ENCODE assay signal across 1 cellular context in the genomic region with DNA sequence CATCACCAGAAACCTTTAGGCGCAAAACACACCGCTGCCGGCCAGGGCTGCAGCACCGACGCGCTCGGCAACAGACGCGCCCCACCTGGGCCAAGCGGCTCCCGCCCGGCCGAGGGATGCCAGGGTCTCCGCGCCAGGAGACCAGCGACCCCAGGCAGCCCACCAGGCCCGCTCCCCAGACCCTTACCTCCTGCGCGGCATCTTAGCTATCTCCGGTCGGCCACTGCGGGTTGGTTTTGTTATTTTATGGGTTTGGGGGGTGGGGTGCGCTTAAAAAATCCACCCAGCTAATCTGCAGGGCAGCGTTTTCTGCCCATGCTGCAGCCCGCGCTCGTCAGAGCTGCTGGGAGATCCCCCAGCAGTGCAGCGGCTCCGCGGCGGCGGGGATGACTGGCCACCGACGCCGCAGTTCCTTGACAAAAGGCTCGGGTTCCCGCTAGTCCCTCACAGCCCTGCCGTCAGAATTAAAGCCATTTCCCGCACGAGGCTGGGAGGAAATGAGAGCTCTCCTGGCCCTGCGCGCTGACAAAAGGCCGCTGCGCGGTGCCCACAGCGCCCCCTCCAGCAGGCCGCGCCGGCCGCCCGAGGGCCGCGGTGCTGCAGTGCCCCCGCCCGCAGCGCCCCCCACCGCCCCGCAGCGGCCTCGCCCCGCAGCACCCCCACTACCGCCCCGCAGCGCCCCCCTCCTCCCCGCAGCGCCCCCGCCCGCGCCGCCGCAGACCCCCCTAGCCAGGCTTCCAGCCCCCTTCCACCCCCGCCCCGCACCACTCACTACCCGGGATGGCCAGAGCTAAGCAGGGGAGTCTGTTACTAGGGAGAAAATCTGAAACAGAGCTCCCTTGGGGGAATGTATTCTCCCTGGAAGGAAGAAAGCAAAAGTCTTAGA.
TF ChIP-seq lines count a peak whose summit lies in the region.

A gene with protein sequence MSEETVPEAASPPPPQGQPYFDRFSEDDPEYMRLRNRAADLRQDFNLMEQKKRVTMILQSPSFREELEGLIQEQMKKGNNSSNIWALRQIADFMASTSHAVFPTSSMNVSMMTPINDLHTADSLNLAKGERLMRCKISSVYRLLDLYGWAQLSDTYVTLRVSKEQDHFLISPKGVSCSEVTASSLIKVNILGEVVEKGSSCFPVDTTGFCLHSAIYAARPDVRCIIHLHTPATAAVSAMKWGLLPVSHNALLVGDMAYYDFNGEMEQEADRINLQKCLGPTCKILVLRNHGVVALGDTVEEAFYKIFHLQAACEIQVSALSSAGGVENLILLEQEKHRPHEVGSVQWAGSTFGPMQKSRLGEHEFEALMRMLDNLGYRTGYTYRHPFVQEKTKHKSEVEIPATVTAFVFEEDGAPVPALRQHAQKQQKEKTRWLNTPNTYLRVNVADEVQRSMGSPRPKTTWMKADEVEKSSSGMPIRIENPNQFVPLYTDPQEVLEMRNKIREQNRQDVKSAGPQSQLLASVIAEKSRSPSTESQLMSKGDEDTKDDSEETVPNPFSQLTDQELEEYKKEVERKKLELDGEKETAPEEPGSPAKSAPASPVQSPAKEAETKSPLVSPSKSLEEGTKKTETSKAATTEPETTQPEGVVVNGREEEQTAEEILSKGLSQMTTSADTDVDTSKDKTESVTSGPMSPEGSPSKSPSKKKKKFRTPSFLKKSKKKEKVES (minus strand): TSS at position 502 of the 886 bp plus-strand sequence. CDS start 61,792 bp downstream, outside the sequence.

TF ChIP-seq in K562, 482 proteins besides CTCF, POLR2A, EP300 and RAD21 (continued from another document and continues in another):
- 0 out of 4 replicates have a peak, but pooled peaks of 1 of the 2 experiments have one; percentile 24 for TF ChIP-seq NONO (IDR thresholded peaks at IDR 0.05; ENCODE audit: low read depth in 2 of 2, low read length in 1 of 2)
- TF ChIP-seq, protein P1, sequence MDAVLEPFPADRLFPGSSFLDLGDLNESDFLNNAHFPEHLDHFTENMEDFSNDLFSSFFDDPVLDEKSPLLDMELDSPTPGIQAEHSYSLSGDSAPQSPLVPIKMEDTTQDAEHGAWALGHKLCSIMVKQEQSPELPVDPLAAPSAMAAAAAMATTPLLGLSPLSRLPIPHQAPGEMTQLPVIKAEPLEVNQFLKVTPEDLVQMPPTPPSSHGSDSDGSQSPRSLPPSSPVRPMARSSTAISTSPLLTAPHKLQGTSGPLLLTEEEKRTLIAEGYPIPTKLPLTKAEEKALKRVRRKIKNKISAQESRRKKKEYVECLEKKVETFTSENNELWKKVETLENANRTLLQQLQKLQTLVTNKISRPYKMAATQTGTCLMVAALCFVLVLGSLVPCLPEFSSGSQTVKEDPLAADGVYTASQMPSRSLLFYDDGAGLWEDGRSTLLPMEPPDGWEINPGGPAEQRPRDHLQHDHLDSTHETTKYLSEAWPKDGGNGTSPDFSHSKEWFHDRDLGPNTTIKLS (IDR thresholded peaks at IDR 0.05; ENCODE audit: borderline replicate concordance, low read depth): no peak
- TF ChIP-seq ZNF174 (CRISPR knock-in tag; IDR thresholded peaks at IDR 0.05): no peak
- no peak for TF ChIP-seq TCF7 (IDR thresholded peaks at IDR 0.05; ENCODE audit: borderline replicate concordance)
- TF ChIP-seq, protein P2, sequence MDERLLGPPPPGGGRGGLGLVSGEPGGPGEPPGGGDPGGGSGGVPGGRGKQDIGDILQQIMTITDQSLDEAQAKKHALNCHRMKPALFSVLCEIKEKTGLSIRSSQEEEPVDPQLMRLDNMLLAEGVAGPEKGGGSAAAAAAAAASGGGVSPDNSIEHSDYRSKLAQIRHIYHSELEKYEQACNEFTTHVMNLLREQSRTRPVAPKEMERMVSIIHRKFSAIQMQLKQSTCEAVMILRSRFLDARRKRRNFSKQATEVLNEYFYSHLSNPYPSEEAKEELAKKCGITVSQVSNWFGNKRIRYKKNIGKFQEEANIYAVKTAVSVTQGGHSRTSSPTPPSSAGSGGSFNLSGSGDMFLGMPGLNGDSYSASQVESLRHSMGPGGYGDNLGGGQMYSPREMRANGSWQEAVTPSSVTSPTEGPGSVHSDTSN (CRISPR knock-in tag; IDR thresholded peaks at IDR 0.05; ENCODE audit: low read depth): no peak
- TF ChIP-seq, protein P2 (tag; conservative IDR thresholded peaks at IDR 0.05; ENCODE audit: low read depth): no peak
- TF ChIP-seq, protein P3, sequence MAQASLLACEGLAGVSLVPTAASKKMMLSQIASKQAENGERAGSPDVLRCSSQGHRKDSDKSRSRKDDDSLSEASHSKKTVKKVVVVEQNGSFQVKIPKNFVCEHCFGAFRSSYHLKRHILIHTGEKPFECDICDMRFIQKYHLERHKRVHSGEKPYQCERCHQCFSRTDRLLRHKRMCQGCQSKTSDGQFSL (CRISPR knock-in tag; IDR thresholded peaks at IDR 0.05): no peak
- TF ChIP-seq, protein P3 (tag; IDR thresholded peaks at IDR 0.05): no peak; a peak in 1 of 4 replicates
- TF ChIP-seq KDM4B (IDR thresholded peaks at IDR 0.05; ENCODE audit: borderline replicate concordance in 2 of 2, low read depth in 1 of 2): no peak
- TF ChIP-seq ILF3 (IDR thresholded peaks at IDR 0.05; ENCODE audit: borderline replicate concordance): no peak
- no peak for TF ChIP-seq HNRNPH1 (optimal IDR thresholded peaks at IDR 0.05; ENCODE audit: low read depth, low read length)
- no peak for TF ChIP-seq RBM17 (IDR thresholded peaks at IDR 0.05; ENCODE audit: borderline replicate concordance, low read depth, low read length)
- TF ChIP-seq ZBTB17 (CRISPR knock-in tag; IDR thresholded peaks at IDR 0.05): no peak
- peak; percentile 32 for TF ChIP-seq CCNT2 (IDR thresholded peaks at IDR 0.05; ENCODE audit: borderline replicate concordance, extremely low read depth, insufficient read length, low read depth, low read length)
- TF ChIP-seq, protein P4, sequence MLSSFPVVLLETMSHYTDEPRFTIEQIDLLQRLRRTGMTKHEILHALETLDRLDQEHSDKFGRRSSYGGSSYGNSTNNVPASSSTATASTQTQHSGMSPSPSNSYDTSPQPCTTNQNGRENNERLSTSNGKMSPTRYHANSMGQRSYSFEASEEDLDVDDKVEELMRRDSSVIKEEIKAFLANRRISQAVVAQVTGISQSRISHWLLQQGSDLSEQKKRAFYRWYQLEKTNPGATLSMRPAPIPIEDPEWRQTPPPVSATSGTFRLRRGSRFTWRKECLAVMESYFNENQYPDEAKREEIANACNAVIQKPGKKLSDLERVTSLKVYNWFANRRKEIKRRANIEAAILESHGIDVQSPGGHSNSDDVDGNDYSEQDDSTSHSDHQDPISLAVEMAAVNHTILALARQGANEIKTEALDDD (IDR thresholded peaks at IDR 0.05): no peak
- no peak for TF ChIP-seq GTF2F1 (IDR thresholded peaks at IDR 0.05; ENCODE audit: low read depth, low read length)
- TF ChIP-seq, protein P5, sequence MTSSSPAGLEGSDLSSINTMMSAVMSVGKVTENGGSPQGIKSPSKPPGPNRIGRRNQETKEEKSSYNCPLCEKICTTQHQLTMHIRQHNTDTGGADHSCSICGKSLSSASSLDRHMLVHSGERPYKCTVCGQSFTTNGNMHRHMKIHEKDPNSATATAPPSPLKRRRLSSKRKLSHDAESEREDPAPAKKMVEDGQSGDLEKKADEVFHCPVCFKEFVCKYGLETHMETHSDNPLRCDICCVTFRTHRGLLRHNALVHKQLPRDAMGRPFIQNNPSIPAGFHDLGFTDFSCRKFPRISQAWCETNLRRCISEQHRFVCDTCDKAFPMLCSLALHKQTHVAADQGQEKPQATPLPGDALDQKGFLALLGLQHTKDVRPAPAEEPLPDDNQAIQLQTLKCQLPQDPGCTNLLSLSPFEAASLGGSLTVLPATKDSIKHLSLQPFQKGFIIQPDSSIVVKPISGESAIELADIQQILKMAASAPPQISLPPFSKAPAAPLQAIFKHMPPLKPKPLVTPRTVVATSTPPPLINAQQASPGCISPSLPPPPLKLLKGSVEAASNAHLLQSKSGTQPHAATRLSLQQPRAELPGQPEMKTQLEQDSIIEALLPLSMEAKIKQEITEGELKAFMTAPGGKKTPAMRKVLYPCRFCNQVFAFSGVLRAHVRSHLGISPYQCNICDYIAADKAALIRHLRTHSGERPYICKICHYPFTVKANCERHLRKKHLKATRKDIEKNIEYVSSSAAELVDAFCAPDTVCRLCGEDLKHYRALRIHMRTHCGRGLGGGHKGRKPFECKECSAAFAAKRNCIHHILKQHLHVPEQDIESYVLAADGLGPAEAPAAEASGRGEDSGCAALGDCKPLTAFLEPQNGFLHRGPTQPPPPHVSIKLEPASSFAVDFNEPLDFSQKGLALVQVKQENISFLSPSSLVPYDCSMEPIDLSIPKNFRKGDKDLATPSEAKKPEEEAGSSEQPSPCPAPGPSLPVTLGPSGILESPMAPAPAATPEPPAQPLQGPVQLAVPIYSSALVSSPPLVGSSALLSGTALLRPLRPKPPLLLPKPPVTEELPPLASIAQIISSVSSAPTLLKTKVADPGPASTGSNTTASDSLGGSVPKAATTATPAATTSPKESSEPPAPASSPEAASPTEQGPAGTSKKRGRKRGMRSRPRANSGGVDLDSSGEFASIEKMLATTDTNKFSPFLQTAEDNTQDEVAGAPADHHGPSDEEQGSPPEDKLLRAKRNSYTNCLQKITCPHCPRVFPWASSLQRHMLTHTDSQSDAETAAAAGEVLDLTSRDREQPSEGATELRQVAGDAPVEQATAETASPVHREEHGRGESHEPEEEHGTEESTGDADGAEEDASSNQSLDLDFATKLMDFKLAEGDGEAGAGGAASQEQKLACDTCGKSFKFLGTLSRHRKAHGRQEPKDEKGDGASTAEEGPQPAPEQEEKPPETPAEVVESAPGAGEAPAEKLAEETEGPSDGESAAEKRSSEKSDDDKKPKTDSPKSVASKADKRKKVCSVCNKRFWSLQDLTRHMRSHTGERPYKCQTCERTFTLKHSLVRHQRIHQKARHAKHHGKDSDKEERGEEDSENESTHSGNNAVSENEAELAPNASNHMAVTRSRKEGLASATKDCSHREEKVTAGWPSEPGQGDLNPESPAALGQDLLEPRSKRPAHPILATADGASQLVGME (CRISPR knock-in tag; IDR thresholded peaks at IDR 0.05): no peak
- TF ChIP-seq, protein P6, sequence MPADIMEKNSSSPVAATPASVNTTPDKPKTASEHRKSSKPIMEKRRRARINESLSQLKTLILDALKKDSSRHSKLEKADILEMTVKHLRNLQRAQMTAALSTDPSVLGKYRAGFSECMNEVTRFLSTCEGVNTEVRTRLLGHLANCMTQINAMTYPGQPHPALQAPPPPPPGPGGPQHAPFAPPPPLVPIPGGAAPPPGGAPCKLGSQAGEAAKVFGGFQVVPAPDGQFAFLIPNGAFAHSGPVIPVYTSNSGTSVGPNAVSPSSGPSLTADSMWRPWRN (IDR thresholded peaks at IDR 0.05; ENCODE audit: low read depth): no peak
- TF ChIP-seq, protein P7, sequence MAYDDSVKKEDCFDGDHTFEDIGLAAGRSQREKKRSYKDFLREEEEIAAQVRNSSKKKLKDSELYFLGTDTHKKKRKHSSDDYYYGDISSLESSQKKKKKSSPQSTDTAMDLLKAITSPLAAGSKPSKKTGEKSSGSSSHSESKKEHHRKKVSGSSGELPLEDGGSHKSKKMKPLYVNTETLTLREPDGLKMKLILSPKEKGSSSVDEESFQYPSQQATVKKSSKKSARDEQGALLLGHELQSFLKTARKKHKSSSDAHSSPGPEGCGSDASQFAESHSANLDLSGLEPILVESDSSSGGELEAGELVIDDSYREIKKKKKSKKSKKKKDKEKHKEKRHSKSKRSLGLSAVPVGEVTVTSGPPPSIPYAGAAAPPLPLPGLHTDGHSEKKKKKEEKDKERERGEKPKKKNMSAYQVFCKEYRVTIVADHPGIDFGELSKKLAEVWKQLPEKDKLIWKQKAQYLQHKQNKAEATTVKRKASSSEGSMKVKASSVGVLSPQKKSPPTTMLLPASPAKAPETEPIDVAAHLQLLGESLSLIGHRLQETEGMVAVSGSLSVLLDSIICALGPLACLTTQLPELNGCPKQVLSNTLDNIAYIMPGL (CRISPR knock-in tag; IDR thresholded peaks at IDR 0.05): 0 out of 2 replicates have a peak, but pooled peaks have one; percentile 31
- TF ChIP-seq FOXJ3 (CRISPR knock-in tag; IDR thresholded peaks at IDR 0.05): no peak
- no peak for TF ChIP-seq KLF1 (tag; IDR thresholded peaks at IDR 0.05)
- peak in 1 of 2 experiments; percentile 53; a peak in 1 of 4 replicates for TF ChIP-seq SIN3A (IDR thresholded peaks at IDR 0.05; ENCODE audit: borderline replicate concordance in 2 of 2, control insufficient read depth in 1 of 2, low read depth in 2 of 2, low read length in 2 of 2)
- no peak for TF ChIP-seq EZH2 (IDR thresholded peaks at IDR 0.05; ENCODE audit: borderline replicate concordance, low read depth, low read length)
- TF ChIP-seq ZNF143 (CRISPR knock-in tag; IDR thresholded peaks at IDR 0.05): no peak
- TF ChIP-seq FOXK2 (conservative IDR thresholded peaks at IDR 0.05 in 1 of 2, IDR thresholded peaks at IDR 0.05 in 1 of 2; ENCODE audit: low read depth in 2 of 2): no peak
- TF ChIP-seq, protein P8, sequence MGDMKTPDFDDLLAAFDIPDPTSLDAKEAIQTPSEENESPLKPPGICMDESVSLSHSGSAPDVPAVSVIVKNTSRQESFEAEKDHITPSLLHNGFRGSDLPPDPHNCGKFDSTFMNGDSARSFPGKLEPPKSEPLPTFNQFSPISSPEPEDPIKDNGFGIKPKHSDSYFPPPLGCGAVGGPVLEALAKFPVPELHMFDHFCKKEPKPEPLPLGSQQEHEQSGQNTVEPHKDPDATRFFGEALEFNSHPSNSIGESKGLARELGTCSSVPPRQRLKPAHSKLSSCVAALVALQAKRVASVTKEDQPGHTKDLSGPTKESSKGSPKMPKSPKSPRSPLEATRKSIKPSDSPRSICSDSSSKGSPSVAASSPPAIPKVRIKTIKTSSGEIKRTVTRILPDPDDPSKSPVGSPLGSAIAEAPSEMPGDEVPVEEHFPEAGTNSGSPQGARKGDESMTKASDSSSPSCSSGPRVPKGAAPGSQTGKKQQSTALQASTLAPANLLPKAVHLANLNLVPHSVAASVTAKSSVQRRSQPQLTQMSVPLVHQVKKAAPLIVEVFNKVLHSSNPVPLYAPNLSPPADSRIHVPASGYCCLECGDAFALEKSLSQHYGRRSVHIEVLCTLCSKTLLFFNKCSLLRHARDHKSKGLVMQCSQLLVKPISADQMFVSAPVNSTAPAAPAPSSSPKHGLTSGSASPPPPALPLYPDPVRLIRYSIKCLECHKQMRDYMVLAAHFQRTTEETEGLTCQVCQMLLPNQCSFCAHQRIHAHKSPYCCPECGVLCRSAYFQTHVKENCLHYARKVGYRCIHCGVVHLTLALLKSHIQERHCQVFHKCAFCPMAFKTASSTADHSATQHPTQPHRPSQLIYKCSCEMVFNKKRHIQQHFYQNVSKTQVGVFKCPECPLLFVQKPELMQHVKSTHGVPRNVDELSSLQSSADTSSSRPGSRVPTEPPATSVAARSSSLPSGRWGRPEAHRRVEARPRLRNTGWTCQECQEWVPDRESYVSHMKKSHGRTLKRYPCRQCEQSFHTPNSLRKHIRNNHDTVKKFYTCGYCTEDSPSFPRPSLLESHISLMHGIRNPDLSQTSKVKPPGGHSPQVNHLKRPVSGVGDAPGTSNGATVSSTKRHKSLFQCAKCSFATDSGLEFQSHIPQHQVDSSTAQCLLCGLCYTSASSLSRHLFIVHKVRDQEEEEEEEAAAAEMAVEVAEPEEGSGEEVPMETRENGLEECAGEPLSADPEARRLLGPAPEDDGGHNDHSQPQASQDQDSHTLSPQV (IDR thresholded peaks at IDR 0.05): peak; percentile 76
- TF ChIP-seq SMARCA4 (IDR thresholded peaks at IDR 0.05): 0 out of 2 replicates have a peak, but pooled peaks have one; percentile 13
- TF ChIP-seq CXXC5 (CRISPR knock-in tag; IDR thresholded peaks at IDR 0.05): peak; percentile 61; the same call in 1 of the 2 replicates
